16 cellular contexts compared by ENCODE assay signal in the genomic region with DNA sequence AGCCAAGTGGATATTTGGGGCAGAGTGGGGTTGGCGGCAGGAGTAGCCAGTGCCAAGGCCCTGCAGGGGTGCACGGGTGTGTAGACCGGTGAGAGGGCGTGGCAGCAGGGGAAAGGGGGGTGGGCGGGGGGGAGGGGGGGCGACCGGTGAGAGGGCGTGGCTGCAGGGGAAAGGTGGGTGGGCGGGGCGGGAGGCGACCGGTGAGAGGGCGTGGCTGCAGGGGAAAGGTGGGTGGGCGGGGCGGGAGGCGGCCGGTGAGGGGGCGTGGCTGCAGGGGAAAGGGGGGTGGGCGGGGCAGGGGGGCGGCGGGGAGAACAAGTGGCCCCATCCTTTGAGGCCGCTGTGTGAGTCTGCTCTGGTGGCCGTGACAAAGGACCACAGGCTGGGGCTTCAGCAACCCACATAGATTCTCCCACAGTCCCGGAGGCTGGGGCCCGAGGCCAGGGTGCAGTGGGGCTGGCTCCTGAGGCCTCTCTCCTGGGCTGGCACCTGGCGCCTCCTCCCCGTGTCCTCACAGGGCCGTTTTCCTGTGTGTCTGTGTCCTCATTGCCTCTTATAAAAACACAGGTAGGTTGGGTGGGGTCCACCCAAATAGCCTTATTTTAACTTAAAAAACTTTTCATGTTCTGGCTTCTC. TPM values are rescaled to one million over a fixed set of nuclear protein-coding genes. Genes with fewer than 3 reads are reported as not detected.
DNase-seq lines count a peak whose midpoint lies in the region; ATAC-seq and TF ChIP-seq lines count a peak whose summit lies in the region.
"Had no signal": no experiment of that assay in that cellular context is flagged by ENCODE, and none has a peak within 500 bp of the region (broad histone marks: within the 10 kb centered on the region; RNA-seq: fewer than 3 reads in every experiment).

No MANE protein-coding gene starts in this region.

- H3K4me1 Mint-ChIP-seq in endodermal cell (peaks cover 8% of the 10 kb centered on the region), type B pancreatic cell (ENCODE audit: unreplicated experiment) (peaks cover 8% of the 10 kb centered on the region)

- no peaks in the 10 kb centered on the region for H3K4me1 ChIP-seq in right cardiac atrium (ENCODE audit: control insufficient read depth, insufficient read depth, low read length)
- peaks cover 5% of the 10 kb centered on the region for H3K4me1 ChIP-seq in endodermal cell (ENCODE audit: control insufficient read depth, insufficient read depth, low read length)
- peaks cover 24 to 46% (median 42%) of the 10 kb centered on the region in 4 donors for H3K4me1 ChIP-seq in stomach

- WGBS in right cardiac atrium = 25% methylated on average over 26 of the region's 28 CpGs
- WGBS in endodermal cell (ENCODE audit: insufficient coverage in 1 of 2, insufficient read length in 1 of 2), 2 experiments = 85 to 96% methylated on average over 4 to 7 of the region's 28 CpGs
- 19 to 50% (median 24%) methylated on average over 8 to 27 of the region's 28 CpGs for WGBS in stomach, 5 donors

- H3K27me3 ChIP-seq in right cardiac atrium (ENCODE audit: control insufficient read depth, insufficient read depth) (no peaks in the 10 kb centered on the region), endodermal cell (ENCODE audit: control insufficient read depth, insufficient read depth, low read length, poor library complexity, severe bottlenecking) (no peaks in the 10 kb centered on the region), stomach (peaks cover 0 to 4% (median 0%) of the 10 kb centered on the region in 3 donors)

- H3K36me3 ChIP-seq in endodermal cell (ENCODE audit: control insufficient read depth, insufficient read depth, low read length) (no peaks in the 10 kb centered on the region), stomach (no peaks in the 10 kb centered on the region)
- H3K36me3 ChIP-seq: WERI-Rb-1 had no signal

- TF ChIP-seq POLR2A in stomach (IDR thresholded peaks at IDR 0.05) = no peak

- peak overlapping the region; percentile 16 for H3K4me3 Mint-ChIP-seq in endodermal cell
- H3K4me3 Mint-ChIP-seq in type B pancreatic cell = no peak overlapping the region

- intact Hi-C loops in right cardiac atrium (cut with DNase I) = no loop called here
- intact Hi-C loops in left ventricle myocardium superior (cut with micrococcal nuclease) = no loop called here
- intact Hi-C loops in stomach (cut with DNase I; ENCODE audit: low total_unique reads) = no loop called here

- no peak for ATAC-seq in right cardiac atrium
- ATAC-seq in left ventricle myocardium superior = no peak
- ATAC-seq in GM21786 (IDR thresholded peaks at IDR 0.05; ENCODE audit: unreplicated experiment) = no peak
- ATAC-seq: Panc1 had no signal

- TF ChIP-seq CTCF in endodermal cell (conservative IDR thresholded peaks at IDR 0.05) (no peak), stomach (IDR thresholded peaks at IDR 0.05) (no peak), type B pancreatic cell (conservative IDR thresholded peaks at IDR 0.05) (no peak)

- H3K27ac ChIP-seq in right cardiac atrium (ENCODE audit: low read length) = no peak overlapping the region
- no peak overlapping the region for H3K27ac ChIP-seq in endodermal cell (ENCODE audit: low read depth, low read length)
- peak overlapping the region in 3 of 5 donors; percentile 15 to 66 (median 58) for H3K27ac ChIP-seq in stomach

- H3K4me3 ChIP-seq in right cardiac atrium (ENCODE audit: low read length) (no peak overlapping the region), endodermal cell (ENCODE audit: low read length) (no peak overlapping the region), stomach (no peak overlapping the region)

- DNase-seq in right cardiac atrium (peak in 2 of 3 donors; percentile 20 to 52), left ventricle myocardium superior (no peak), NCI-H69 (lab: John Stamatoyannopoulos, UW) (peak; percentile 93), endodermal cell (peak; percentile 85), stomach (no peak), kidney tubule cell (ENCODE audit: low spot score) (no peak), type B pancreatic cell (ENCODE audit: extremely low spot score, unreplicated experiment) (no peak)
- DNase-seq: activated gamma-delta T cell treated with Interleukin-2 at 50 U/mL for 16 hours; glutamatergic neuron; midbrain; MM.1S; NCI-H446 treated with DMSO at 0.1 percent for 48 hours; stimulated activated CD4-positive, alpha-beta T cell treated with anti-CD3 and anti-CD28 coated beads, Interleukin-4, amount 100 ng/mL, for 4 hours; WERI-Rb-1 had no signal

- H3K36me3 Mint-ChIP-seq in endodermal cell (ENCODE audit: low read depth) = peaks cover 2% of the 10 kb centered on the region
- H3K36me3 Mint-ChIP-seq in type B pancreatic cell = no peaks in the 10 kb centered on the region

- H3K9me3 Mint-ChIP-seq in endodermal cell = peaks cover 10% of the 10 kb centered on the region
- peaks cover 5% of the 10 kb centered on the region for H3K9me3 Mint-ChIP-seq in type B pancreatic cell

- TF ChIP-seq EP300 in stomach (IDR thresholded peaks at IDR 0.05) = no peak

- H3K9me3 ChIP-seq in right cardiac atrium (ENCODE audit: control insufficient read depth, low read length) (no peaks in the 10 kb centered on the region), endodermal cell (ENCODE audit: control insufficient read depth, low read length) (peaks cover 7% of the 10 kb centered on the region), stomach (peaks cover 3 to 8% (median 5%) of the 10 kb centered on the region in 4 donors)

- no peak overlapping the region for H3K9ac ChIP-seq in endodermal cell (ENCODE audit: extremely low read depth, low read length, poor library complexity, severe bottlenecking)

- no peaks in the 10 kb centered on the region for H3K27me3 Mint-ChIP-seq in endodermal cell (ENCODE audit: insufficient read depth)
- no peaks in the 10 kb centered on the region for H3K27me3 Mint-ChIP-seq in type B pancreatic cell

- H3K27ac Mint-ChIP-seq in endodermal cell (no peak overlapping the region), type B pancreatic cell (no peak overlapping the region)

RNA-seq across cellular contexts. Expression of a gene that starts 25.8 kb away (rescaled TPM):
- 10 to 100 TPM in 3 of 4 donors, 1 to 10 TPM in 1; 9.6 to 12.9 (median 11.1) TPM for total RNA-seq in right cardiac atrium
- 7.2 TPM for polyA plus RNA-seq in right cardiac atrium
- total RNA-seq in left ventricle myocardium superior = 13.5 TPM
- 10 to 100 TPM; 36.4 to 36.7 TPM for total RNA-seq in endodermal cell
- polyA plus RNA-seq in endodermal cell (2013, experiment 1 of 2) = 29.7 TPM
- 24.5 TPM for polyA plus RNA-seq in endodermal cell (2013, experiment 2 of 2)
- 10 to 100 TPM; 11.9 to 25.6 (median 18.2) TPM for total RNA-seq in stomach
- 10 to 100 TPM; 10.6 to 17.2 (median 15.6) TPM for polyA plus RNA-seq in stomach
- total RNA-seq in type B pancreatic cell (ENCODE audit: low replicate concordance) = 29.5 and 43.6 TPM in 2 replicates

RNA-seq across cellular contexts. Expression of a gene that starts 39.1 kb away (rescaled TPM):
- total RNA-seq in right cardiac atrium = 10 to 100 TPM; 28.6 to 36.2 (median 31.8) TPM
- 57.5 TPM for polyA plus RNA-seq in right cardiac atrium
- total RNA-seq in left ventricle myocardium superior = 37.6 TPM
- total RNA-seq in endodermal cell = 10 to 100 TPM; 50.0 to 54.5 TPM
- polyA plus RNA-seq in endodermal cell (2013, experiment 1 of 2) = 36.1 TPM
- 33.5 TPM for polyA plus RNA-seq in endodermal cell (2013, experiment 2 of 2)
- total RNA-seq in stomach = 10 to 100 TPM in 3 of 5 donors, 1 to 10 TPM in 1, under 1 TPM in 1; 0.58 to 36.4 (median 13.0) TPM
- 100 to 1,000 TPM in 1 of 3 donors, 10 to 100 TPM in 2; 82.5 to 403 (median 97.0) TPM for polyA plus RNA-seq in stomach
- total RNA-seq in type B pancreatic cell (ENCODE audit: low replicate concordance) = 45.4 and 78.2 TPM in 2 replicates

RNA-seq across cellular contexts. Expression of a gene that starts 49.8 kb away (rescaled TPM):
- total RNA-seq in right cardiac atrium (10 to 100 TPM; 50.6 to 71.1 (median 62.5) TPM), left ventricle myocardium superior (97.6 TPM), endodermal cell (10 to 100 TPM; 44.0 to 74.4 TPM), stomach (10 to 100 TPM; 35.0 to 83.1 (median 41.5) TPM), type B pancreatic cell (ENCODE audit: low replicate concordance) (57.6 and 59.2 TPM in 2 replicates)
- polyA plus RNA-seq in right cardiac atrium (32.0 TPM), stomach (10 to 100 TPM in 2 of 3 donors, 1 to 10 TPM in 1; 9.9 to 16.1 (median 10.4) TPM)
- 22.2 TPM for polyA plus RNA-seq in endodermal cell (2013, experiment 1 of 2)
- 21.4 TPM for polyA plus RNA-seq in endodermal cell (2013, experiment 2 of 2)

Comparison
In these comparisons a context has a peak if more than half of its experiments do, and no peak if none do; other contexts are left out.
1. DNase-seq: peak in right cardiac atrium (2 of 3), NCI-H69 (single experiment) and endodermal cell (single experiment); none in left ventricle myocardium superior (single experiment), stomach (single experiment), kidney tubule cell (single experiment) and type B pancreatic cell (single experiment).
2. H3K27ac ChIP-seq: peak in stomach (3 of 5); none in right cardiac atrium (single experiment) and endodermal cell (single experiment).